In the genomic region with DNA sequence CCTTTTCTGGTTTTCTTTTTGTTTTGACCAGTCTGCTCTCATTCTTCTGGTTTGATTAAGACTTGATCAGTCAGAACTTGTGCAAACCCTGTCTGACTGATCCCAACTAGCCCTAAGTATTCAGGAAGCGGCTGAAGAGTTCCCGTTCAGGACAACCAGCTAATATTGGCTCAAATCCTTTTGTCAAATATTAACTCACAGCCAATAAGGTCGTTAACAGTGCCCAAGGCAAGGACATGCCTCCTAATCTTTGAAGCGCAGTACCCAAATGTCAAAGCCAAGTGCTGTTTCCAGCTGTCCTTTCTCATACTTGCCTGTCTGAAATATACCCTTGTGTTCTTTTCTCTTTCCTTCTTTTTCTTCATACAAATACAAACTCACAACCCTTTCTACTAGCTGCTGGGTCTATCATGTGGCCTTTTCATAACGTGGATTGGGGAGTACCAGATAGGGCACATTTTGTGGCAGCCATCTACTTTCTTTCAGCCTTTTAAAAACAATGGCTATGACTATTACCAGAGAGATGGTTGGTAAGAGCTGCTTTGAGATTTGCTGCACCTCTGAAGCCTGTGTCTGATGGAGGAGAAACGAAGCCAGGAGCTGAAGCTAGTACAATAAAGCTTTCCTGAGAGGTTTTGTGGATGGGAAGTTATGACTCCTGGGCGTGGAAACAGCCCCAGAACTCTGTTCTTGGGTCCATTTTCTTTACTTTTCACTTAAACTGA, we compare ENCODE assay signal across 1 cellular context.
TF ChIP-seq lines count a peak whose summit lies in the region.

No MANE protein-coding gene starts in this region.

TF ChIP-seq in liver, 16 proteins besides CTCF, POLR2A, EP300 and RAD21 (continued from another document):
- TF ChIP-seq HNF4A (conservative IDR thresholded peaks at IDR 0.05): peak; percentile 69 to 80
- TF ChIP-seq, protein P1, sequence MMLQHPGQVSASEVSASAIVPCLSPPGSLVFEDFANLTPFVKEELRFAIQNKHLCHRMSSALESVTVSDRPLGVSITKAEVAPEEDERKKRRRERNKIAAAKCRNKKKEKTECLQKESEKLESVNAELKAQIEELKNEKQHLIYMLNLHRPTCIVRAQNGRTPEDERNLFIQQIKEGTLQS (IDR thresholded peaks at IDR 0.05): peak; percentile 42
